In the genomic region with DNA sequence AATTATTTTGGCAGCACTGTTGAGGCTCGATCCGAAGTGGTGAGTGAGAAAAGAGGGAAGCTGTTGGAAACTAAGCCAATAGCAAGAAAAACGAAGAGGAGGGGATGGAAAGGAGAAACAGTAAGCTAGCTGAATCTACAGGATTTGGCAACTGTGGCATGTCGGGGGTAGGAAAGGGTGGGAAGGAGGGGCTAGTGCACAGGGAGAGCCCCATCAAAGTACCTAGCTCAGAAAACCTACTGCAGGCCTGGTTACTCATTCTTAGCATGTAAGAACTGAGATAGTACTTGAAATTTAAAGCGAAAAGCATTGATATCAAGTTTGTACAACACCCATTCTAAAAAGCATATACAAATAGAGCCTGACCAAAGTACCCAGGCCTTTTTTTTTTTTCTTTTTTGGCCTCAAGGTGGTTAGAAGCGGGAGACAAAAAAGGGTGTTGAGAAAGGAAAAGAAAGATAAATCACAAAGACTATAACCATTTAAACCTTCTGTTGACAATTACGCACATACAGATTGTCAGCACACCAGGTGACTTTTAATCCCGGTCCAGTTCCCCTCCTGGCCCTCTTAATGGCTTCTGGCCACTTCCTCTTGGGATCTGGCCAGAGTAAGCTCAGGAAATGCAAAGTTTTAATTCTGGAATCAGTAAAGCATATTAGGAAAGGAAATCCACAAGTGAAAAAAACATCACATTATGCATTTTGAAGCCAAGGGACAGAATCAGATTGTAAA, we compare ENCODE assay signal across 11 cellular contexts. TPM values are rescaled to one million over a fixed set of nuclear protein-coding genes. Genes with fewer than 3 reads are reported as not detected.
DNase-seq lines count a peak whose midpoint lies in the region; ATAC-seq lines count a peak whose summit lies in the region.
"Had no signal": no experiment of that assay in that cellular context is flagged by ENCODE, and none has a peak within 500 bp of the region (broad histone marks: within the 10 kb centered on the region; RNA-seq: fewer than 3 reads in every experiment).

No MANE protein-coding gene starts in this region.

- intact Hi-C loops in left cardiac atrium (cut with DNase I), result no loop called here

- peak overlapping the region in 11 of 21 experiments; percentile 3 to 65 (median 31) for H3K27ac ChIP-seq in skin epidermis
- H3K27ac ChIP-seq: tibial nerve had no signal

- no peaks in the 10 kb centered on the region for H3K9me3 Mint-ChIP-seq in activated T-helper 17 cell treated with anti-CD3 and anti-CD28 coated beads, Interleukin-2, amount 50 U/mL, for 72 hours

- H3K27me3 Mint-ChIP-seq in activated T-helper 17 cell treated with anti-CD3 and anti-CD28 coated beads, Interleukin-2, amount 50 U/mL, for 72 hours, result no peaks in the 10 kb centered on the region

- peaks cover 17% of the 10 kb centered on the region for H3K4me1 Mint-ChIP-seq in activated T-helper 17 cell treated with anti-CD3 and anti-CD28 coated beads, Interleukin-2, amount 50 U/mL, for 72 hours

- peaks cover 1% of the 10 kb centered on the region for H3K36me3 Mint-ChIP-seq in activated T-helper 17 cell treated with anti-CD3 and anti-CD28 coated beads, Interleukin-2, amount 50 U/mL, for 72 hours (ENCODE audit: low read depth)

- H3K4me3 Mint-ChIP-seq in activated T-helper 17 cell treated with anti-CD3 and anti-CD28 coated beads, Interleukin-2, amount 50 U/mL, for 72 hours, result peak overlapping the region; percentile 38

- ATAC-seq in activated T-helper 17 cell treated with anti-CD3 and anti-CD28 coated beads, Interleukin-2, amount 50 U/mL, for 72 hours (replicated peaks), result peak; percentile 61
- ATAC-seq in left cardiac atrium, result peak; percentile 59 to 82

- DNase-seq in NCI-H82 (lab: John Stamatoyannopoulos, UW) (peak; percentile 22), NCI-H82 treated with DMSO at 0.1 percent for 48 hours (lab: John Stamatoyannopoulos, UW; ENCODE audit: unreplicated experiment) (no peak), left cardiac atrium (no peak), DMS79 treated with DMSO at 0.1 percent for 48 hours (lab: John Stamatoyannopoulos, UW) (no peak), NCI-H345 treated with DMSO at 0.1 percent for 48 hours (lab: John Stamatoyannopoulos, UW; ENCODE audit: unreplicated experiment) (no peak), NCI-H446 treated with DMSO at 0.1 percent for 48 hours (lab: John Stamatoyannopoulos, UW) (no peak)
- DNase-seq: activated T-cell treated with anti-CD3 and anti-CD28 coated beads for 4 hours, foreskin fibroblast had no signal

- peak overlapping the region; percentile 77 for H3K27ac Mint-ChIP-seq in activated T-helper 17 cell treated with anti-CD3 and anti-CD28 coated beads, Interleukin-2, amount 50 U/mL, for 72 hours

- H3K4me3 ChIP-seq in skin epidermis, result no peak overlapping the region
- H3K4me3 ChIP-seq: tibial nerve had no signal

RNA-seq across cellular contexts. Expression of a gene that starts 50.4 kb away (rescaled TPM):
- total RNA-seq in activated T-helper 17 cell treated with anti-CD3 and anti-CD28 coated beads, Interleukin-2, amount 50 U/mL, for 72 hours, result 10 to 100 TPM; 65.5 to 98.3 TPM
- 10 to 100 TPM; 54.0 to 80.0 TPM for total RNA-seq in left cardiac atrium
